Comparison of ENCODE assay signal across 16 cellular contexts in the genomic region with DNA sequence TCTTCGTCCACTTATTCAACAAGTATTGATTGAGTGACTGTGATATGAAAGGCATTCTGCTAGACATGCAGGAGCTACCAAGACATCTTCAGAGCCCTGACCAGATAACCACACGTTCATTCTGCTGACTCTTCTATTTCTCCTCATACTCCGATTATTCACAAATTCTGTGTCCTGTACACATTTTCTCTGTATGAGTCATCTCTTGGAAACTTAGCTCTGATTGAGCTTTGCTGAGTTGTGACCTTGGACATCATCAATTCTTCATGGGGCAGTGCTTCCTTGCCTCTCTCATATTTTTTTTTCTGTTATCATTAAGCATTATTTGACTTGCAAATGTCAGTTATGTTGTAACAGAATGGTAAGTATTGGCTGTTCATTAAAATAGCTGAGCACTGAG.
"Had no signal": no experiment of that assay in that cellular context is flagged by ENCODE, and none has a peak within 500 bp of the region (broad histone marks: within the 10 kb centered on the region; RNA-seq: fewer than 3 reads in every experiment).

No MANE protein-coding gene starts in this region.

- ATAC-seq: psoas muscle had no signal

- H3K27ac Mint-ChIP-seq: activated B cell treated with CpG ODN at 0.5 μM for 24 hours; activated CD4-positive, alpha-beta T cell treated with anti-CD3 and anti-CD28 coated beads, Interleukin-2, amount 10 ng/mL, durations not matched to agents 24 days and 14 days; activated naive CD4-positive, alpha-beta T cell treated with anti-CD3 and anti-CD28 coated beads for 36 hours; stimulated activated naive CD8-positive, alpha-beta T cell treated with anti-CD3 and anti-CD28 coated beads, Interleukin-15, Interleukin-2, amounts not matched to agents 100 ng/mL and 50 ng/mL, for 24 hours; T-helper 1 cell treated with Interleukin-12 subunit alpha and Interleukin-12 subunit beta and Interleukin-4 antibody, amounts not matched to agents 30 μg/mL and 1 μg/mL, for 36 hours had no signal

- DNase-seq: activated B cell treated with CpG ODN at 0.5 μM for 24 hours; activated CD4-positive, alpha-beta T cell treated with anti-CD3 and anti-CD28 coated beads, Interleukin-2, amount 10 ng/mL, durations not matched to agents 24 days and 14 days; activated CD8-positive, alpha-beta memory T cell treated with anti-CD3 and anti-CD28 coated beads for 24 hours; activated naive CD4-positive, alpha-beta T cell treated with anti-CD3 and anti-CD28 coated beads for 36 hours; central memory CD4-positive, alpha-beta T cell; cortex of kidney; effector memory CD4-positive, alpha-beta T cell; hypothalamus; mammary epithelial cell; psoas muscle; sigmoid colon; stimulated activated CD4-positive, alpha-beta T cell treated with anti-CD3 and anti-CD28 coated beads, Interleukin-4, amount 100 ng/mL, for 24 hours; testis had no signal

- H3K4me1 ChIP-seq: psoas muscle, sigmoid colon, testis had no signal

- H3K27ac ChIP-seq: psoas muscle, sigmoid colon, testis had no signal

- H3K9me3 ChIP-seq: psoas muscle, sigmoid colon, testis had no signal

- H3K4me3 Mint-ChIP-seq: activated B cell treated with CpG ODN at 0.5 μM for 24 hours; activated CD4-positive, alpha-beta T cell treated with anti-CD3 and anti-CD28 coated beads, Interleukin-2, amount 10 ng/mL, durations not matched to agents 24 days and 14 days; activated naive CD4-positive, alpha-beta T cell treated with anti-CD3 and anti-CD28 coated beads for 36 hours; nephron; stimulated activated naive CD8-positive, alpha-beta T cell treated with anti-CD3 and anti-CD28 coated beads, Interleukin-15, Interleukin-2, amounts not matched to agents 100 ng/mL and 50 ng/mL, for 24 hours; T-helper 1 cell treated with Interleukin-12 subunit alpha and Interleukin-12 subunit beta and Interleukin-4 antibody, amounts not matched to agents 30 μg/mL and 1 μg/mL, for 36 hours had no signal

- H3K27me3 ChIP-seq: sigmoid colon, testis had no signal

- H3K4me1 Mint-ChIP-seq: activated B cell treated with CpG ODN at 0.5 μM for 24 hours; activated CD4-positive, alpha-beta T cell treated with anti-CD3 and anti-CD28 coated beads, Interleukin-2, amount 10 ng/mL, durations not matched to agents 24 days and 14 days; nephron had no signal

- H3K9me3 Mint-ChIP-seq: activated CD4-positive, alpha-beta T cell treated with anti-CD3 and anti-CD28 coated beads, Interleukin-2, amount 10 ng/mL, durations not matched to agents 24 days and 14 days; activated naive CD4-positive, alpha-beta T cell treated with anti-CD3 and anti-CD28 coated beads for 36 hours; T-helper 1 cell treated with Interleukin-12 subunit alpha and Interleukin-12 subunit beta and Interleukin-4 antibody, amounts not matched to agents 30 μg/mL and 1 μg/mL, for 36 hours had no signal

- H3K27me3 Mint-ChIP-seq: activated B cell treated with CpG ODN at 0.5 μM for 24 hours; activated CD4-positive, alpha-beta T cell treated with anti-CD3 and anti-CD28 coated beads, Interleukin-2, amount 10 ng/mL, durations not matched to agents 24 days and 14 days had no signal

- H3K36me3 ChIP-seq: sigmoid colon had no signal

- H3K4me3 ChIP-seq: psoas muscle, sigmoid colon, testis had no signal
